Comparison of ENCODE assay signal across 1 cellular context in the genomic region with DNA sequence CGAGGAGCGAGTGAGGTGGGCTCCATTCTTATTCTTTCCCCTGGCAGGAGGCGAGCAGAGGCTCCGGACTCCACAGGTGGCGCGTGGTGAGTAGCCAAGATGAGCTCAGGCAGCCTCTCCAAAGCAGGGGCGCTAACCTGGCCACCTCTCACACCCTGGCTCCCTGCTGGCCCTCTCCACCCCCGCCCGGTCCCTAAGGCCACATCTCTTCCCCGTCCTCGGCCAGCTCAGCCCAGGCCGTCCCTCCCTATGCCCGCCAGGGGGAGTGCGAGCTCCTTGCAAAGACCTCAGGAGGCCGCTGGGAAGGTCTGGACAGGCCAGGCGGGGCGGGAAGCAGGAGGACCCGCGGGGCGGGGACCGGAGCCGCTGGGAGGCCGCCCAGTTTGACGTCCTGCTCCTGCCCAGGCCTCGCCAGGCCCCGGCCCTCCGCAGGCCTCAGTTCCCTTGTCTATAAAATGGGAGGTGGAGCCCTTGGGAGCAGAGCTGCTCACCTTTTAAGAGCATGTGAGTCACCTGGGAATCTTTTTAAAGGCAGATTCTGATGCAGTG.
TF ChIP-seq lines count a peak whose summit lies in the region.

No MANE protein-coding gene starts in this region.

TF ChIP-seq in K562, 482 proteins besides CTCF, POLR2A, EP300 and RAD21 (continued from another document and continues in another):
- TF ChIP-seq YY1 (IDR thresholded peaks at IDR 0.05; ENCODE audit: borderline replicate concordance in 1 of 3, control insufficient read depth in 1 of 3, extremely low read depth in 1 of 3, insufficient read depth in 3 of 3, insufficient read length in 1 of 3, insufficient replicate concordance in 2 of 3, low read depth in 1 of 3, low read length in 2 of 3) (no peak), NBN (IDR thresholded peaks at IDR 0.05; ENCODE audit: low read depth) (no peak), HSF4 (CRISPR knock-in tag; IDR thresholded peaks at IDR 0.05; ENCODE audit: borderline replicate concordance) (no peak), SOX6 (IDR thresholded peaks at IDR 0.05) (no peak), ERF (CRISPR knock-in tag; IDR thresholded peaks at IDR 0.05) (no peak), FOXK1 (CRISPR knock-in tag; IDR thresholded peaks at IDR 0.05; ENCODE audit: borderline replicate concordance) (no peak), EGR1 (conservative IDR thresholded peaks at IDR 0.05) (peak; percentile 76), YBX1 (IDR thresholded peaks at IDR 0.05) (no peak), RFX1 (IDR thresholded peaks at IDR 0.05) (no peak), SRF (CRISPR knock-in tag; IDR thresholded peaks at IDR 0.05) (0 out of 4 replicates have a peak, but pooled peaks of 1 of the 2 experiments have one; percentile 21), POLR2B (IDR thresholded peaks at IDR 0.05; ENCODE audit: low read depth, partially characterized antibody) (no peak), PRMT5 (CRISPR knock-in tag; IDR thresholded peaks at IDR 0.05) (no peak), RBM14 (IDR thresholded peaks at IDR 0.05; ENCODE audit: borderline replicate concordance, insufficient read depth, low read depth, low read length) (no peak), THRAP3 (IDR thresholded peaks at IDR 0.05; ENCODE audit: borderline replicate concordance) (no peak), HIVEP1 (CRISPR knock-in tag; IDR thresholded peaks at IDR 0.05) (no peak), ZNF324 (CRISPR knock-in tag; IDR thresholded peaks at IDR 0.05) (no peak), ARID2 (IDR thresholded peaks at IDR 0.05) (no peak), HOXB6 (CRISPR knock-in tag; IDR thresholded peaks at IDR 0.05; ENCODE audit: borderline replicate concordance) (no peak), EHMT2 (IDR thresholded peaks at IDR 0.05) (no peak), ZNF444 (CRISPR knock-in tag; IDR thresholded peaks at IDR 0.05) (no peak), RBFOX2 (IDR thresholded peaks at IDR 0.05; ENCODE audit: low read depth, low read length) (no peak), ZNF41 (CRISPR knock-in tag; conservative IDR thresholded peaks at IDR 0.05) (no peak), GABPB2 (CRISPR knock-in tag; conservative IDR thresholded peaks at IDR 0.05) (no peak)
- TF ChIP-seq, protein P1, sequence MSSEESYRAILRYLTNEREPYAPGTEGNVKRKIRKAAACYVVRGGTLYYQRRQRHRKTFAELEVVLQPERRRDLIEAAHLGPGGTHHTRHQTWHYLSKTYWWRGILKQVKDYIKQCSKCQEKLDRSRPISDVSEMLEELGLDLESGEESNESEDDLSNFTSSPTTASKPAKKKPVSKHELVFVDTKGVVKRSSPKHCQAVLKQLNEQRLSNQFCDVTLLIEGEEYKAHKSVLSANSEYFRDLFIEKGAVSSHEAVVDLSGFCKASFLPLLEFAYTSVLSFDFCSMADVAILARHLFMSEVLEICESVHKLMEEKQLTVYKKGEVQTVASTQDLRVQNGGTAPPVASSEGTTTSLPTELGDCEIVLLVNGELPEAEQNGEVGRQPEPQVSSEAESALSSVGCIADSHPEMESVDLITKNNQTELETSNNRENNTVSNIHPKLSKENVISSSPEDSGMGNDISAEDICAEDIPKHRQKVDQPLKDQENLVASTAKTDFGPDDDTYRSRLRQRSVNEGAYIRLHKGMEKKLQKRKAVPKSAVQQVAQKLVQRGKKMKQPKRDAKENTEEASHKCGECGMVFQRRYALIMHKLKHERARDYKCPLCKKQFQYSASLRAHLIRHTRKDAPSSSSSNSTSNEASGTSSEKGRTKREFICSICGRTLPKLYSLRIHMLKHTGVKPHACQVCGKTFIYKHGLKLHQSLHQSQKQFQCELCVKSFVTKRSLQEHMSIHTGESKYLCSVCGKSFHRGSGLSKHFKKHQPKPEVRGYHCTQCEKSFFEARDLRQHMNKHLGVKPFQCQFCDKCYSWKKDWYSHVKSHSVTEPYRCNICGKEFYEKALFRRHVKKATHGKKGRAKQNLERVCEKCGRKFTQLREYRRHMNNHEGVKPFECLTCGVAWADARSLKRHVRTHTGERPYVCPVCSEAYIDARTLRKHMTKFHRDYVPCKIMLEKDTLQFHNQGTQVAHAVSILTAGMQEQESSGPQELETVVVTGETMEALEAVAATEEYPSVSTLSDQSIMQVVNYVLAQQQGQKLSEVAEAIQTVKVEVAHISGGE (CRISPR knock-in tag; IDR thresholded peaks at IDR 0.05), result no peak
- TF ChIP-seq, protein P2, sequence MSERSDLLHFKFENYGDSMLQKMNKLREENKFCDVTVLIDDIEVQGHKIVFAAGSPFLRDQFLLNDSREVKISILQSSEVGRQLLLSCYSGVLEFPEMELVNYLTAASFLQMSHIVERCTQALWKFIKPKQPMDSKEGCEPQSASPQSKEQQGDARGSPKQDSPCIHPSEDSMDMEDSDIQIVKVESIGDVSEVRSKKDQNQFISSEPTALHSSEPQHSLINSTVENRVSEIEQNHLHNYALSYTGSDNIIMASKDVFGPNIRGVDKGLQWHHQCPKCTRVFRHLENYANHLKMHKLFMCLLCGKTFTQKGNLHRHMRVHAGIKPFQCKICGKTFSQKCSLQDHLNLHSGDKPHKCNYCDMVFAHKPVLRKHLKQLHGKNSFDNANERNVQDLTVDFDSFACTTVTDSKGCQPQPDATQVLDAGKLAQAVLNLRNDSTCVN (CRISPR knock-in tag; IDR thresholded peaks at IDR 0.05), result no peak
- TF ChIP-seq, protein P3, sequence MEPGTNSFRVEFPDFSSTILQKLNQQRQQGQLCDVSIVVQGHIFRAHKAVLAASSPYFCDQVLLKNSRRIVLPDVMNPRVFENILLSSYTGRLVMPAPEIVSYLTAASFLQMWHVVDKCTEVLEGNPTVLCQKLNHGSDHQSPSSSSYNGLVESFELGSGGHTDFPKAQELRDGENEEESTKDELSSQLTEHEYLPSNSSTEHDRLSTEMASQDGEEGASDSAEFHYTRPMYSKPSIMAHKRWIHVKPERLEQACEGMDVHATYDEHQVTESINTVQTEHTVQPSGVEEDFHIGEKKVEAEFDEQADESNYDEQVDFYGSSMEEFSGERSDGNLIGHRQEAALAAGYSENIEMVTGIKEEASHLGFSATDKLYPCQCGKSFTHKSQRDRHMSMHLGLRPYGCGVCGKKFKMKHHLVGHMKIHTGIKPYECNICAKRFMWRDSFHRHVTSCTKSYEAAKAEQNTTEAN (CRISPR knock-in tag; IDR thresholded peaks at IDR 0.05), result no peak
- TF ChIP-seq, protein P4, sequence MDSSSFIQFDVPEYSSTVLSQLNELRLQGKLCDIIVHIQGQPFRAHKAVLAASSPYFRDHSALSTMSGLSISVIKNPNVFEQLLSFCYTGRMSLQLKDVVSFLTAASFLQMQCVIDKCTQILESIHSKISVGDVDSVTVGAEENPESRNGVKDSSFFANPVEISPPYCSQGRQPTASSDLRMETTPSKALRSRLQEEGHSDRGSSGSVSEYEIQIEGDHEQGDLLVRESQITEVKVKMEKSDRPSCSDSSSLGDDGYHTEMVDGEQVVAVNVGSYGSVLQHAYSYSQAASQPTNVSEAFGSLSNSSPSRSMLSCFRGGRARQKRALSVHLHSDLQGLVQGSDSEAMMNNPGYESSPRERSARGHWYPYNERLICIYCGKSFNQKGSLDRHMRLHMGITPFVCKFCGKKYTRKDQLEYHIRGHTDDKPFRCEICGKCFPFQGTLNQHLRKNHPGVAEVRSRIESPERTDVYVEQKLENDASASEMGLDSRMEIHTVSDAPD (CRISPR knock-in tag; IDR thresholded peaks at IDR 0.05), result no peak
- TF ChIP-seq, protein P5, sequence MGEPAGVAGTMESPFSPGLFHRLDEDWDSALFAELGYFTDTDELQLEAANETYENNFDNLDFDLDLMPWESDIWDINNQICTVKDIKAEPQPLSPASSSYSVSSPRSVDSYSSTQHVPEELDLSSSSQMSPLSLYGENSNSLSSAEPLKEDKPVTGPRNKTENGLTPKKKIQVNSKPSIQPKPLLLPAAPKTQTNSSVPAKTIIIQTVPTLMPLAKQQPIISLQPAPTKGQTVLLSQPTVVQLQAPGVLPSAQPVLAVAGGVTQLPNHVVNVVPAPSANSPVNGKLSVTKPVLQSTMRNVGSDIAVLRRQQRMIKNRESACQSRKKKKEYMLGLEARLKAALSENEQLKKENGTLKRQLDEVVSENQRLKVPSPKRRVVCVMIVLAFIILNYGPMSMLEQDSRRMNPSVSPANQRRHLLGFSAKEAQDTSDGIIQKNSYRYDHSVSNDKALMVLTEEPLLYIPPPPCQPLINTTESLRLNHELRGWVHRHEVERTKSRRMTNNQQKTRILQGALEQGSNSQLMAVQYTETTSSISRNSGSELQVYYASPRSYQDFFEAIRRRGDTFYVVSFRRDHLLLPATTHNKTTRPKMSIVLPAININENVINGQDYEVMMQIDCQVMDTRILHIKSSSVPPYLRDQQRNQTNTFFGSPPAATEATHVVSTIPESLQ (CRISPR knock-in tag; IDR thresholded peaks at IDR 0.05), result no peak
- TF ChIP-seq, protein P6, sequence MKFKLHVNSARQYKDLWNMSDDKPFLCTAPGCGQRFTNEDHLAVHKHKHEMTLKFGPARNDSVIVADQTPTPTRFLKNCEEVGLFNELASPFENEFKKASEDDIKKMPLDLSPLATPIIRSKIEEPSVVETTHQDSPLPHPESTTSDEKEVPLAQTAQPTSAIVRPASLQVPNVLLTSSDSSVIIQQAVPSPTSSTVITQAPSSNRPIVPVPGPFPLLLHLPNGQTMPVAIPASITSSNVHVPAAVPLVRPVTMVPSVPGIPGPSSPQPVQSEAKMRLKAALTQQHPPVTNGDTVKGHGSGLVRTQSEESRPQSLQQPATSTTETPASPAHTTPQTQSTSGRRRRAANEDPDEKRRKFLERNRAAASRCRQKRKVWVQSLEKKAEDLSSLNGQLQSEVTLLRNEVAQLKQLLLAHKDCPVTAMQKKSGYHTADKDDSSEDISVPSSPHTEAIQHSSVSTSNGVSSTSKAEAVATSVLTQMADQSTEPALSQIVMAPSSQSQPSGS (CRISPR knock-in tag; IDR thresholded peaks at IDR 0.05), result no peak
- TF ChIP-seq, protein P7, sequence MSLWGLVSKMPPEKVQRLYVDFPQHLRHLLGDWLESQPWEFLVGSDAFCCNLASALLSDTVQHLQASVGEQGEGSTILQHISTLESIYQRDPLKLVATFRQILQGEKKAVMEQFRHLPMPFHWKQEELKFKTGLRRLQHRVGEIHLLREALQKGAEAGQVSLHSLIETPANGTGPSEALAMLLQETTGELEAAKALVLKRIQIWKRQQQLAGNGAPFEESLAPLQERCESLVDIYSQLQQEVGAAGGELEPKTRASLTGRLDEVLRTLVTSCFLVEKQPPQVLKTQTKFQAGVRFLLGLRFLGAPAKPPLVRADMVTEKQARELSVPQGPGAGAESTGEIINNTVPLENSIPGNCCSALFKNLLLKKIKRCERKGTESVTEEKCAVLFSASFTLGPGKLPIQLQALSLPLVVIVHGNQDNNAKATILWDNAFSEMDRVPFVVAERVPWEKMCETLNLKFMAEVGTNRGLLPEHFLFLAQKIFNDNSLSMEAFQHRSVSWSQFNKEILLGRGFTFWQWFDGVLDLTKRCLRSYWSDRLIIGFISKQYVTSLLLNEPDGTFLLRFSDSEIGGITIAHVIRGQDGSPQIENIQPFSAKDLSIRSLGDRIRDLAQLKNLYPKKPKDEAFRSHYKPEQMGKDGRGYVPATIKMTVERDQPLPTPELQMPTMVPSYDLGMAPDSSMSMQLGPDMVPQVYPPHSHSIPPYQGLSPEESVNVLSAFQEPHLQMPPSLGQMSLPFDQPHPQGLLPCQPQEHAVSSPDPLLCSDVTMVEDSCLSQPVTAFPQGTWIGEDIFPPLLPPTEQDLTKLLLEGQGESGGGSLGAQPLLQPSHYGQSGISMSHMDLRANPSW (CRISPR knock-in tag; IDR thresholded peaks at IDR 0.05), result no peak
- TF ChIP-seq, protein P8, sequence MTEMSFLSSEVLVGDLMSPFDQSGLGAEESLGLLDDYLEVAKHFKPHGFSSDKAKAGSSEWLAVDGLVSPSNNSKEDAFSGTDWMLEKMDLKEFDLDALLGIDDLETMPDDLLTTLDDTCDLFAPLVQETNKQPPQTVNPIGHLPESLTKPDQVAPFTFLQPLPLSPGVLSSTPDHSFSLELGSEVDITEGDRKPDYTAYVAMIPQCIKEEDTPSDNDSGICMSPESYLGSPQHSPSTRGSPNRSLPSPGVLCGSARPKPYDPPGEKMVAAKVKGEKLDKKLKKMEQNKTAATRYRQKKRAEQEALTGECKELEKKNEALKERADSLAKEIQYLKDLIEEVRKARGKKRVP (CRISPR knock-in tag; IDR thresholded peaks at IDR 0.05), result no peak
- TF ChIP-seq, protein P9, sequence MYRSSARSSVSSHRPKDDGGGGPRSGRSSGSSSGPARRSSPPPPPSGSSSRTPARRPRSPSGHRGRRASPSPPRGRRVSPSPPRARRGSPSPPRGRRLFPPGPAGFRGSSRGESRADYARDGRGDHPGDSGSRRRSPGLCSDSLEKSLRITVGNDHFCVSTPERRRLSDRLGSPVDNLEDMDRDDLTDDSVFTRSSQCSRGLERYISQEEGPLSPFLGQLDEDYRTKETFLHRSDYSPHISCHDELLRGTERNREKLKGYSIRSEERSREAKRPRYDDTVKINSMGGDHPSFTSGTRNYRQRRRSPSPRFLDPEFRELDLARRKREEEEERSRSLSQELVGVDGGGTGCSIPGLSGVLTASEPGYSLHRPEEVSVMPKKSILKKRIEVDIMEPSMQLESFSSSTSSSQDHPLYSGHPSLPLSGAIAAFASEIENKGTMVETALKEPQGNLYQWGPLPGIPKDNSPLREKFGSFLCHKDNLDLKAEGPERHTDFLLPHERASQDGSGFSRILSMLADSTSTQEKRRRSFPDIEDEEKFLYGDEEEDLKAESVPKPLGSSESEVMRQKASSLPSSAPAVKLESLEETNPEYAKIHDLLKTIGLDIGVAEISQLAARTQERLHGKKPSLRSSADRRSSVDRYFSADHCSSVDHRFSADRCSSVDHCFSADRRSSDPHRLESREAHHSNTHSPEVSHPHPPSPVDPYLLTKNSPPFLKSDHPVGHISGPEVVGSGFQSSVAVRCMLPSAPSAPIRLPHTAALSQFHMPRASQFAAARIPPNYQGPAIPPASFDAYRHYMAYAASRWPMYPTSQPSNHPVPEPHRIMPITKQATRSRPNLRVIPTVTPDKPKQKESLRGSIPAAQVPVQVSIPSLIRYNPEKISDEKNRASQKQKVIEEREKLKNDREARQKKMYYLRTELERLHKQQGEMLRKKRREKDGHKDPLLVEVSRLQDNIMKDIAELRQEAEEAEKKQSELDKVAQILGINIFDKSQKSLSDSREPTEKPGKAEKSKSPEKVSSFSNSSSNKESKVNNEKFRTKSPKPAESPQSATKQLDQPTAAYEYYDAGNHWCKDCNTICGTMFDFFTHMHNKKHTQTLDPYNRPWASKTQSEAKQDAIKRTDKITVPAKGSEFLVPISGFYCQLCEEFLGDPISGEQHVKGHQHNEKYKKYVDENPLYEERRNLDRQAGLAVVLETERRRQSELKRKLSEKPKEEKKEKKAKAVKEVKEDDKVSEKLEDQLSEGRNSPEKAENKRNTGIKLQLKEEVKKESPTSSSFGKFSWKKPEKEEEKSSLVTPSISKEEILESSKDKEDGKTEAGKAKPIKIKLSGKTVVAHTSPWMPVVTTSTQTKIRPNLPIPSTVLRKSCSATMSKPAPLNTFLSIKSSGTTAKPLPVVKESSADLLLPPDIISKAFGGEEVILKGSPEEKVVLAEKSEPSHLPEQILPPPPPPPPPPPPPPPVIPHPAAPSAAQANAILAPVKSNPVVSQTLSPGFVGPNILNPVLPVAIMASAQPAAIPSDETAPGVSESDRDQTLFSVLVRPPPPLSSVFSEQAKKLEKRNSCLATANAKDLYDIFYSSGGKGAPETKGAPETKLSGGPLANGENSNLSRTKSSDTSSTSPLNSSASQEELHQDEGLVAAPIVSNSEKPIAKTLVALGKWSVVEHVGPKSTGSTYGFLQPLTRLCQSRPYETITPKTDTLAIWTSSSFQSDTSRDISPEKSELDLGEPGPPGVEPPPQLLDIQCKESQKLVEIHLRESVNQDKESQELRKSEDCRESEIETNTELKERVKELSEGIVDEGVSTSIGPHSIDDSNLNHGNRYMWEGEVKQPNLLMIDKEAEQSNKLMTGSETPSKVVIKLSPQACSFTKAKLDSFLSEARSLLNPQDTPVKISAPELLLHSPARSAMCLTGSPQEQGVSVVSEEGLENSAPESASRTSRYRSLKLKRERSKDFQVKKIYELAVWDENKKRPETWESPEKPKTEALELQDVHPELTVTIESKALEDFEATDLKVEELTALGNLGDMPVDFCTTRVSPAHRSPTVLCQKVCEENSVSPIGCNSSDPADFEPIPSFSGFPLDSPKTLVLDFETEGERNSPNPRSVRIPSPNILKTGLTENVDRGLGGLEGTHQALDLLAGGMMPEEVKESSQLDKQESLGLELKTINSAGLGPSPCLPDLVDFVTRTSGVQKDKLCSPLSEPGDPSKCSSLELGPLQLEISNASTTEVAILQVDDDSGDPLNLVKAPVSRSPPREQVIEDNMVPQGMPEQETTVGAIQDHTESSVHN (IDR thresholded peaks at IDR 0.05; ENCODE audit: borderline replicate concordance in 1 of 2, low read depth in 1 of 2), result no peak
